17 cellular contexts compared by ENCODE assay signal in the genomic region with DNA sequence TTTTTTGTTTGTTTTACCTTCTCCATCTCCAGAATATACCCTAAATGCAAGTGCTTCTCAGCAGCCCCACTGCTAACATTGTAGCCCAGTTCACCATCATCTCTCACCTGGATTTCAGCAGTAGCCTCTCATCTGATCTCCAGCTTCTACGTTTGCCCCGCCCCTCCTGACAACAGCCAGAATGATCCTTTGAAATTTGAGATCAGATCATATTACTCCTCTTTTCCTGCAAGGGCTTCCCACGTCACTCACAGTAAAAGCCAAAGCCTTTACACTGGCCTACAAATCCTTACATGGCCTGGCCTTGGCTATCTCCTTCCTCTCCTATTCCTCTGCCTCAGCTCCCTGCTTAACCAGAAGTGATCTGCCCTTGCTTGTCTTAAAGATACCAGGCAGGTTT.
A peak's percentile ranks its signal among the peaks of the same experiment; 100 is the strongest.
DNase-seq lines count a peak whose midpoint lies in the region; TF ChIP-seq lines count a peak whose summit lies in the region.
"Had no signal": no experiment of that assay in that cellular context is flagged by ENCODE, and none has a peak within 500 bp of the region (broad histone marks: within the 10 kb centered on the region; RNA-seq: fewer than 3 reads in every experiment).

No MANE protein-coding gene starts in this region.

- peaks cover 5% of the 10 kb centered on the region for H3K4me1 ChIP-seq in PC-9 (replicated peaks; ENCODE audit: insufficient read depth)
- H3K4me1 ChIP-seq: stomach, transverse colon had no signal

- peak overlapping the region; percentile 59; the same call in 1 of the 2 replicates for H2AFZ ChIP-seq in PC-9

- BruUV-seq in PC-9 (replicated peaks; lab: Mats Ljungman, UMichigan) = no TSS peak

- H3K79me2 ChIP-seq in PC-9 (ENCODE audit: low read depth) = no peaks in the 10 kb centered on the region

- H3K9me3 ChIP-seq in PC-9 (ENCODE audit: insufficient read depth, low read depth) = no peaks in the 10 kb centered on the region
- H3K9me3 ChIP-seq: stomach, transverse colon had no signal

- intact Hi-C loops in PC-9 (cut with micrococcal nuclease; ENCODE audit: unreplicated experiment) = no loop called here

- CTCF ChIA-PET in PC-9 (lab: Charles Lee) = no interaction called here

- H3K4me3 ChIP-seq in PC-9 = no peak overlapping the region
- H3K4me3 ChIP-seq: coronary artery, stomach, transverse colon had no signal

- H3F3A ChIP-seq in PC-9 (ENCODE audit: insufficient read depth, low read depth) = no peaks in the 10 kb centered on the region

- 0 out of 2 replicates have a peak overlapping the region, but pooled peaks have one; percentile 10 for H3K4me2 ChIP-seq in PC-9

- no peaks in the 10 kb centered on the region for H4K20me1 ChIP-seq in PC-9 (ENCODE audit: insufficient read depth)

- H3K9me2 ChIP-seq in PC-9 (ENCODE audit: insufficient read depth) = no peaks in the 10 kb centered on the region

- TF ChIP-seq CTCF in PC-9 (conservative IDR thresholded peaks at IDR 0.05) = no peak

- no peaks in the 10 kb centered on the region for H3K27me3 ChIP-seq in PC-9 (ENCODE audit: insufficient read depth, low read depth)
- H3K27me3 ChIP-seq: stomach, transverse colon had no signal

- DNase-seq in ELF-1 (ENCODE audit: low read depth, low spot score) (peak; percentile 48), NCI-H187 treated with DMSO at 0.1 percent for 48 hours (lab: John Stamatoyannopoulos, UW) (peak; percentile 39), PC-9 (peak in 1 of 2 experiments; percentile 40), left kidney (ENCODE audit: low read depth, low spot score) (peak; percentile 45), Kasumi-1 (lab: John Stamatoyannopoulos, UW) (no peak), NCI-H1694 (lab: John Stamatoyannopoulos, UW) (no peak), NCI-H1417 treated with DMSO at 0.1 percent for 48 hours (lab: John Stamatoyannopoulos, UW) (no peak)
- DNase-seq: activated CD4-positive, alpha-beta T cell treated with anti-CD3 and anti-CD28 coated beads for 1 hour; activated naive CD4-positive, alpha-beta T cell treated with Interleukin-2 at 50 U/mL for 16 hours; activated T-cell treated with anti-CD3 and anti-CD28 coated beads, Interleukin-2, amount 50 U/mL, for 4 hours; CD8-positive, alpha-beta T cell; DND-41; natural killer cell; NCI-H446 treated with DMSO at 0.1 percent for 48 hours; stomach; transverse colon had no signal

- POLR2A ChIA-PET in PC-9 (lab: Charles Lee; ENCODE audit: unreplicated experiment) = no interaction called here

- no peak overlapping the region for H3K27ac ChIP-seq in PC-9
- H3K27ac ChIP-seq: coronary artery, stomach, transverse colon had no signal

- no peaks in the 10 kb centered on the region for H3K36me3 ChIP-seq in PC-9 (ENCODE audit: low read depth)
- H3K36me3 ChIP-seq: stomach, transverse colon had no signal

Comparison
In these comparisons a context has a peak if more than half of its experiments do, and no peak if none do; other contexts are left out.
1. DNase-seq: peak in ELF-1 (single experiment), NCI-H187 treated with DMSO at 0.1 percent for 48 hours (single experiment) and left kidney (single experiment); none in Kasumi-1 (0 of 2), NCI-H1694 (single experiment) and NCI-H1417 treated with DMSO at 0.1 percent for 48 hours (single experiment).